Comparison of ENCODE assay signal across 10 cellular contexts in genomic region chr4:24912252-24913098, GRCh38. TPM values are rescaled to one million over a fixed set of nuclear protein-coding genes. Genes with fewer than 3 reads are reported as not detected.
DNase-seq lines count a peak whose midpoint lies in the region; ATAC-seq lines count a peak whose summit lies in the region.
"Had no signal": no experiment of that assay in that cellular context is flagged by ENCODE, and none has a peak within 500 bp of the region (broad histone marks: within the 10 kb centered on the region; RNA-seq: fewer than 3 reads in every experiment).

Gene CCDC149 (minus strand): TSS chr4:24913042. CDS start chr4:24912864, 178 bp downstream.

- H3K4me3 Mint-ChIP-seq in activated T-helper 2 cell treated with anti-CD3 and anti-CD28 coated beads, Interferon-gamma antibody, Interleukin-2, Interleukin-4, amounts not matched to agents 10 μg/mL and 5 μg/mL and 100 μg/mL, durations not matched to agents 14 hours and 24 hours and 36 hours (ENCODE audit: low read depth): peak within 1 kb of the TSS; percentile 65
- H3K4me3 Mint-ChIP-seq in natural killer cell treated with Interleukin-12 subunit alpha and Interleukin-12 subunit beta and Interleukin-15 and Interleukin-18, amount 100 ng/mL, for 72 hours: peak within 1 kb of the TSS; percentile 41
- H3K4me3 Mint-ChIP-seq: activated T-cell treated with anti-CD3 and anti-CD28 coated beads, Interleukin-2, amount 50 U/mL, for 4 hours had no signal

- no peaks in the 10 kb centered on the region for H3K4me1 Mint-ChIP-seq in activated T-helper 2 cell treated with anti-CD3 and anti-CD28 coated beads, Interferon-gamma antibody, Interleukin-2, Interleukin-4, amounts not matched to agents 10 μg/mL and 5 μg/mL and 100 μg/mL, durations not matched to agents 14 hours and 24 hours and 36 hours (ENCODE audit: low read depth)
- peaks cover 0 to 8% of the 10 kb centered on the region in 2 donors for H3K4me1 Mint-ChIP-seq in natural killer cell treated with Interleukin-12 subunit alpha and Interleukin-12 subunit beta and Interleukin-15 and Interleukin-18, amount 100 ng/mL, for 72 hours (ENCODE audit: low read depth in 2 of 2)

- H3K9me3 Mint-ChIP-seq in activated T-helper 2 cell treated with anti-CD3 and anti-CD28 coated beads, Interferon-gamma antibody, Interleukin-2, Interleukin-4, amounts not matched to agents 10 μg/mL and 5 μg/mL and 100 μg/mL, durations not matched to agents 14 hours and 24 hours and 36 hours: peaks cover 8% of the 10 kb centered on the region
- H3K9me3 Mint-ChIP-seq in natural killer cell treated with Interleukin-12 subunit alpha and Interleukin-12 subunit beta and Interleukin-15 and Interleukin-18, amount 100 ng/mL, for 72 hours: peaks cover 3% of the 10 kb centered on the region

- peak; percentile 22 for DNase-seq in activated CD4-positive, alpha-beta T cell treated with anti-CD3 and anti-CD28 coated beads for 48 hours
- no peak for DNase-seq in activated CD4-positive, alpha-beta T cell treated with anti-CD3 and anti-CD28 coated beads for 1 hour
- peak; percentile 80 for DNase-seq in NCI-H2029 treated with DMSO at 0.1 percent for 48 hours (lab: John Stamatoyannopoulos, UW)
- no peak for DNase-seq in activated T-helper 2 cell treated with anti-CD3 and anti-CD28 coated beads, Interferon-gamma antibody, Interleukin-2, Interleukin-4, amounts not matched to agents 10 μg/mL and 5 μg/mL and 100 μg/mL, durations not matched to agents 14 hours and 24 hours and 36 hours (ENCODE audit: low spot score)
- peak; percentile 56 for DNase-seq in globus pallidus (ENCODE audit: low spot score)
- DNase-seq in natural killer cell treated with Interleukin-12 subunit alpha and Interleukin-12 subunit beta and Interleukin-15 and Interleukin-18, amount 100 ng/mL, for 72 hours (ENCODE audit: low spot score): no peak
- no peak for DNase-seq in inferior parietal cortex (ENCODE audit: extremely low spot score)
- DNase-seq: activated T-cell treated with anti-CD3 and anti-CD28 coated beads, Interleukin-2, amount 50 U/mL, for 4 hours; DND-41 had no signal

- intact Hi-C loops in activated T-helper 2 cell treated with anti-CD3 and anti-CD28 coated beads, Interferon-gamma antibody, Interleukin-2, Interleukin-4, amounts not matched to agents 10 μg/mL and 5 μg/mL and 100 μg/mL, durations not matched to agents 14 hours and 24 hours and 36 hours (cut with micrococcal nuclease): no loop called here

- H3K36me3 Mint-ChIP-seq in activated T-helper 2 cell treated with anti-CD3 and anti-CD28 coated beads, Interferon-gamma antibody, Interleukin-2, Interleukin-4, amounts not matched to agents 10 μg/mL and 5 μg/mL and 100 μg/mL, durations not matched to agents 14 hours and 24 hours and 36 hours (ENCODE audit: low read depth): no peaks in the 10 kb centered on the region
- peaks cover 13% of the 10 kb centered on the region for H3K36me3 Mint-ChIP-seq in natural killer cell treated with Interleukin-12 subunit alpha and Interleukin-12 subunit beta and Interleukin-15 and Interleukin-18, amount 100 ng/mL, for 72 hours

- peaks cover 19% of the 10 kb centered on the region for H3K27me3 Mint-ChIP-seq in activated T-helper 2 cell treated with anti-CD3 and anti-CD28 coated beads, Interferon-gamma antibody, Interleukin-2, Interleukin-4, amounts not matched to agents 10 μg/mL and 5 μg/mL and 100 μg/mL, durations not matched to agents 14 hours and 24 hours and 36 hours (ENCODE audit: low read depth)
- H3K27me3 Mint-ChIP-seq in natural killer cell treated with Interleukin-12 subunit alpha and Interleukin-12 subunit beta and Interleukin-15 and Interleukin-18, amount 100 ng/mL, for 72 hours: peaks cover 18 to 32% of the 10 kb centered on the region in 2 donors

- no peak within 1 kb of the TSS for H3K27ac Mint-ChIP-seq in activated T-helper 2 cell treated with anti-CD3 and anti-CD28 coated beads, Interferon-gamma antibody, Interleukin-2, Interleukin-4, amounts not matched to agents 10 μg/mL and 5 μg/mL and 100 μg/mL, durations not matched to agents 14 hours and 24 hours and 36 hours
- H3K27ac Mint-ChIP-seq in natural killer cell treated with Interleukin-12 subunit alpha and Interleukin-12 subunit beta and Interleukin-15 and Interleukin-18, amount 100 ng/mL, for 72 hours: no peak within 1 kb of the TSS

- peak; percentile 29 to 55 for ATAC-seq in natural killer cell treated with Interleukin-12 subunit alpha and Interleukin-12 subunit beta and Interleukin-15 and Interleukin-18, amount 100 ng/mL, for 72 hours
- no peak for ATAC-seq in GM19023 (IDR thresholded peaks at IDR 0.05; ENCODE audit: unreplicated experiment)

RNA-seq across cellular contexts. Expression of gene CCDC149, which starts in this region (rescaled TPM):
- total RNA-seq in activated T-helper 2 cell treated with anti-CD3 and anti-CD28 coated beads, Interferon-gamma antibody, Interleukin-2, Interleukin-4, amounts not matched to agents 10 μg/mL and 5 μg/mL and 100 μg/mL, durations not matched to agents 14 hours and 24 hours and 36 hours: not detected in 2 replicates
- not detected for total RNA-seq in natural killer cell treated with Interleukin-12 subunit alpha and Interleukin-12 subunit beta and Interleukin-15 and Interleukin-18, amount 100 ng/mL, for 72 hours
- total RNA-seq: activated T-cell treated with anti-CD3 and anti-CD28 coated beads, Interleukin-2, amount 50 U/mL, for 4 hours had no signal

Comparison
In these comparisons a context has a peak if more than half of its experiments do, and no peak if none do; other contexts are left out.
1. DNase-seq: peak in activated CD4-positive, alpha-beta T cell treated with anti-CD3 and anti-CD28 coated beads for 48 hours (single experiment), NCI-H2029 treated with DMSO at 0.1 percent for 48 hours (single experiment) and globus pallidus (single experiment); none in activated CD4-positive, alpha-beta T cell treated with anti-CD3 and anti-CD28 coated beads for 1 hour (single experiment), activated T-helper 2 cell treated with anti-CD3 and anti-CD28 coated beads, Interferon-gamma antibody, Interleukin-2, Interleukin-4, amounts not matched to agents 10 μg/mL and 5 μg/mL and 100 μg/mL, durations not matched to agents 14 hours and 24 hours and 36 hours (single experiment), natural killer cell treated with Interleukin-12 subunit alpha and Interleukin-12 subunit beta and Interleukin-15 and Interleukin-18, amount 100 ng/mL, for 72 hours (single experiment) and inferior parietal cortex (single experiment).
2. Peak in ATAC-seq in natural killer cell treated with Interleukin-12 subunit alpha and Interleukin-12 subunit beta and Interleukin-15 and Interleukin-18, amount 100 ng/mL, for 72 hours; RNA of the gene not detected or under 1 TPM.